In genomic region chr17:45225964-45226530, GRCh38 we compare ENCODE assay signal across 8 cellular contexts. TPM values are rescaled to one million over a fixed set of nuclear protein-coding genes. Genes with fewer than 3 reads are reported as not detected.
DNase-seq lines count a peak whose midpoint lies in the region; ATAC-seq and TF ChIP-seq lines count a peak whose summit lies in the region.

No MANE protein-coding gene starts in this region.

- H3K27me3 Mint-ChIP-seq in activated CD4-positive, alpha-beta T cell treated with anti-CD3 and anti-CD28 coated beads, Interleukin-2, amount 10 ng/mL, durations not matched to agents 24 days and 14 days, result no peaks in the 10 kb centered on the region

- H3K36me3 ChIP-seq in duodenal mucosa (ENCODE audit: control insufficient read depth in 1 of 2, insufficient read depth in 2 of 2, low read length in 2 of 2) (no peaks in the 10 kb centered on the region), upper lobe of left lung (no peaks in the 10 kb centered on the region)

- H3K9me3 Mint-ChIP-seq in activated CD4-positive, alpha-beta T cell treated with anti-CD3 and anti-CD28 coated beads, Interleukin-2, amount 10 ng/mL, durations not matched to agents 24 days and 14 days, result no peaks in the 10 kb centered on the region

- H3K4me1 ChIP-seq in duodenal mucosa (ENCODE audit: control insufficient read depth in 1 of 2, insufficient read depth in 2 of 2, low read length in 2 of 2) (peaks cover 55 to 79% of the 10 kb centered on the region in 2 donors), upper lobe of left lung (peaks cover 27 to 81% (median 53%) of the 10 kb centered on the region in 4 donors)

- H3K9me3 ChIP-seq in duodenal mucosa (ENCODE audit: control insufficient read depth in 1 of 2, low read length in 2 of 2) (no peaks in the 10 kb centered on the region), upper lobe of left lung (no peaks in the 10 kb centered on the region)

- H3K27ac Mint-ChIP-seq in activated CD4-positive, alpha-beta T cell treated with anti-CD3 and anti-CD28 coated beads, Interleukin-2, amount 10 ng/mL, durations not matched to agents 24 days and 14 days, result peak overlapping the region; percentile 94

- DNase-seq in HT1080 (ENCODE audit: low read depth) (peak; percentile 93), pons (ENCODE audit: low spot score) (peak; percentile 60), upper lobe of left lung (peak in 1 of 2 donors; percentile 94), AG20443 (ENCODE audit: low spot score) (no peak), middle frontal gyrus (ENCODE audit: extremely low spot score, low spot score) (no peak)
- DNase-seq in activated CD4-positive, alpha-beta T cell treated with anti-CD3 and anti-CD28 coated beads, Interleukin-2, amount 10 ng/mL, durations not matched to agents 24 days and 14 days, result peak; percentile 97

- TF ChIP-seq EP300 in upper lobe of left lung (IDR thresholded peaks at IDR 0.05), result no peak

- TF ChIP-seq POLR2A in upper lobe of left lung (IDR thresholded peaks at IDR 0.05), result peak in 1 of 4 donors; percentile 75

- peaks cover 3% of the 10 kb centered on the region in 2 donors for H3K27me3 ChIP-seq in duodenal mucosa (ENCODE audit: control insufficient read depth in 1 of 2, insufficient read depth in 2 of 2, low read length in 2 of 2)
- H3K27me3 ChIP-seq in upper lobe of left lung, result peaks cover 0 to 6% (median 0%) of the 10 kb centered on the region in 4 donors

- intact Hi-C loops in activated CD4-positive, alpha-beta T cell treated with anti-CD3 and anti-CD28 coated beads, Interleukin-2, amount 10 ng/mL, durations not matched to agents 24 days and 14 days (cut with micrococcal nuclease), result loop anchor here (1.0 to 5.0 kb wide), 3 partner anchors 9 to 164 kb away; partner anchors contain the start of genes HEXIM2 and NMT1

- H3K27ac ChIP-seq in duodenal mucosa (ENCODE audit: low read depth, low read length), result peak overlapping the region; percentile 67
- H3K27ac ChIP-seq in upper lobe of left lung, result peak overlapping the region; percentile 65 to 93 (median 86)

- no peak for TF ChIP-seq CTCF in upper lobe of left lung (IDR thresholded peaks at IDR 0.05)

- peak overlapping the region; percentile 49 to 64 for H3K9ac ChIP-seq in duodenal mucosa (ENCODE audit: low read depth in 1 of 2, low read length in 2 of 2)

- peaks cover 41% of the 10 kb centered on the region for H3K36me3 Mint-ChIP-seq in activated CD4-positive, alpha-beta T cell treated with anti-CD3 and anti-CD28 coated beads, Interleukin-2, amount 10 ng/mL, durations not matched to agents 24 days and 14 days (ENCODE audit: low read depth)

- peak overlapping the region; percentile 99 for H3K4me3 Mint-ChIP-seq in activated CD4-positive, alpha-beta T cell treated with anti-CD3 and anti-CD28 coated beads, Interleukin-2, amount 10 ng/mL, durations not matched to agents 24 days and 14 days

- H3K4me3 ChIP-seq in duodenal mucosa (ENCODE audit: low read depth in 1 of 2, low read length in 2 of 2), result peak overlapping the region; percentile 50 to 69
- peak overlapping the region in 3 of 4 donors; percentile 1 to 71 (median 70) for H3K4me3 ChIP-seq in upper lobe of left lung

- WGBS in upper lobe of left lung, 2 donors, result 51 to 53% methylated on average over 4 to 8 of the region's 11 CpGs

- ATAC-seq in GM19395 (IDR thresholded peaks at IDR 0.05; ENCODE audit: unreplicated experiment) (peak; percentile 45), upper lobe of left lung (ENCODE audit: low FRiP score in 2 of 2) (peak; percentile 51 to 76)

- peaks cover 61% of the 10 kb centered on the region for H3K4me1 Mint-ChIP-seq in activated CD4-positive, alpha-beta T cell treated with anti-CD3 and anti-CD28 coated beads, Interleukin-2, amount 10 ng/mL, durations not matched to agents 24 days and 14 days

RNA-seq across cellular contexts. Expression of gene FMNL1, which starts 4.4 kb away (rescaled TPM):
- total RNA-seq in HT1080 (2014; rRNA removed; shearing (Covaris generic)), result 41.4 and 64.3 TPM in 2 replicates
- 102 and 122 TPM in 2 replicates for polyA plus RNA-seq in HT1080 (2015; cell fraction: cytosol; rRNA removed)
- polyA plus RNA-seq in HT1080 (2015; cell fraction: nucleus; rRNA removed), result 181 and 205 TPM in 2 replicates
- total RNA-seq in activated CD4-positive, alpha-beta T cell treated with anti-CD3 and anti-CD28 coated beads, Interleukin-2, amount 10 ng/mL, durations not matched to agents 24 days and 14 days, result 325 and 329 TPM in 2 replicates
- total RNA-seq in upper lobe of left lung, result 100 to 1,000 TPM in 3 of 6 donors, 10 to 100 TPM in 3; 42.9 to 119 (median 98.3) TPM

RNA-seq across cellular contexts. Expression of gene SPATA32, which starts 35.8 kb away (rescaled TPM):
- not detected in 2 replicates for total RNA-seq in HT1080 (2014; rRNA removed; shearing (Covaris generic))
- not detected in 2 replicates for polyA plus RNA-seq in HT1080 (2015; cell fraction: cytosol; rRNA removed)
- polyA plus RNA-seq in HT1080 (2015; cell fraction: nucleus; rRNA removed), result not detected in 2 replicates
- 0.28 and 0.40 TPM in 2 replicates for total RNA-seq in activated CD4-positive, alpha-beta T cell treated with anti-CD3 and anti-CD28 coated beads, Interleukin-2, amount 10 ng/mL, durations not matched to agents 24 days and 14 days
- under 1 TPM in 1 of 6 donors, not detected in 5; 0.20 TPM for total RNA-seq in upper lobe of left lung

Comparison
In these comparisons a context has a peak if more than half of its experiments do, and no peak if none do; other contexts are left out.
1. DNase-seq: peak in HT1080 (single experiment), activated CD4-positive, alpha-beta T cell treated with anti-CD3 and anti-CD28 coated beads, Interleukin-2, amount 10 ng/mL, durations not matched to agents 24 days and 14 days (single experiment) and pons (single experiment); none in AG20443 (single experiment) and middle frontal gyrus (single experiment).